Comparison of ENCODE assay signal across 8 cellular contexts in genomic region chr14:45253754-45254300, GRCh38. TPM values are rescaled to one million over a fixed set of nuclear protein-coding genes. Genes with fewer than 3 reads are reported as not detected.
DNase-seq lines count a peak whose midpoint lies in the region; ATAC-seq and TF ChIP-seq lines count a peak whose summit lies in the region.

No MANE protein-coding gene starts in this region.

- H3K9ac ChIP-seq in HCT116 (ENCODE audit: low read length), result peak overlapping the region; percentile 91
- H3K9ac ChIP-seq in rectal smooth muscle tissue (ENCODE audit: low read length), result peak overlapping the region; percentile 80

- no peak for TF ChIP-seq CTCF in 22Rv1 (IDR thresholded peaks at IDR 0.05)
- TF ChIP-seq CTCF in HCT116 (IDR thresholded peaks at IDR 0.05 in 2 of 3, conservative IDR thresholded peaks at IDR 0.05 in 1 of 3; ENCODE audit: borderline replicate concordance in 1 of 3, insufficient read depth in 1 of 3, low read depth in 2 of 3, low read length in 2 of 3), result no peak
- no peak for TF ChIP-seq CTCF in cardiac muscle cell (IDR thresholded peaks at IDR 0.05; ENCODE audit: low read depth, low read length)

- no peak for TF ChIP-seq RAD21 in HCT116 (IDR thresholded peaks at IDR 0.05; ENCODE audit: low read depth)

- peak overlapping the region; percentile 81 to 91 for H3K4me3 ChIP-seq in HCT116 (replicated peaks in 1 of 2; ENCODE audit: low read depth in 1 of 2, low read length in 2 of 2)
- peak overlapping the region; percentile 56 for H3K4me3 ChIP-seq in cardiac muscle cell
- H3K4me3 ChIP-seq in rectal smooth muscle tissue (ENCODE audit: low read length), result peak overlapping the region; percentile 93

- BruUV-seq in HCT116 (replicated peaks; lab: Mats Ljungman, UMichigan), result TSS peak; percentile 90

- H3K4me2 ChIP-seq in HCT116 (ENCODE audit: low read length), result peak overlapping the region; percentile 93

- peaks cover 4% of the 10 kb centered on the region for H3K36me3 Mint-ChIP-seq in activated T-helper 1 cell treated with anti-CD3 and anti-CD28 coated beads, Interleukin-12 subunit alpha, Interleukin-12 subunit beta, Interleukin-2, Interleukin-4 antibody, amounts not matched to agents 30 ng/mL and 10 ng/mL and 1 ng/mL, durations not matched to agents 14 hours and 24 hours and 36 hours (ENCODE audit: low read depth)

- H3K79me2 ChIP-seq in HCT116 (ENCODE audit: insufficient read depth, low read length), result peaks cover 6% of the 10 kb centered on the region; the same call in 1 of the 2 replicates

- peak overlapping the region; percentile 98 for H3K27ac Mint-ChIP-seq in activated T-helper 1 cell treated with anti-CD3 and anti-CD28 coated beads, Interleukin-12 subunit alpha, Interleukin-12 subunit beta, Interleukin-2, Interleukin-4 antibody, amounts not matched to agents 30 ng/mL and 10 ng/mL and 1 ng/mL, durations not matched to agents 14 hours and 24 hours and 36 hours

- CTCF ChIA-PET in HCT116 (lab: Charles Lee), result interaction anchor here (0.8 to 1.1 kb wide), 3 partner anchors 15 to 311 kb away, joined by 3 to 4 read pairs (median 3); no protein-coding TSS in a partner anchor

- H3K9me2 ChIP-seq in HCT116 (ENCODE audit: insufficient read depth), result no peaks in the 10 kb centered on the region

- H4K20me1 ChIP-seq in HCT116 (ENCODE audit: insufficient read depth), result no peaks in the 10 kb centered on the region

- POLR2A ChIA-PET in HCT116 (lab: Charles Lee), result interaction anchor here (1.1 kb wide), 1 partner anchor 15 kb away, joined by 4 read pairs; no protein-coding TSS in a partner anchor

- ATAC-seq in HCT116, result peak; percentile 30
- ATAC-seq in GM19035 (IDR thresholded peaks at IDR 0.05; ENCODE audit: unreplicated experiment), result no peak

- H3K27ac ChIP-seq in 22Rv1 (peak overlapping the region; percentile 97), HCT116 (ENCODE audit: low read depth, low read length) (peak overlapping the region; percentile 96), cardiac muscle cell (peak overlapping the region; percentile 26), rectal smooth muscle tissue (ENCODE audit: low read depth, low read length) (peak overlapping the region; percentile 98)

- H3K9me3 Mint-ChIP-seq in activated T-helper 1 cell treated with anti-CD3 and anti-CD28 coated beads, Interleukin-12 subunit alpha, Interleukin-12 subunit beta, Interleukin-2, Interleukin-4 antibody, amounts not matched to agents 30 ng/mL and 10 ng/mL and 1 ng/mL, durations not matched to agents 14 hours and 24 hours and 36 hours, result peaks cover 21% of the 10 kb centered on the region

- H3K9me3 ChIP-seq in HCT116 (ENCODE audit: control insufficient read depth in 1 of 2, insufficient read depth in 1 of 2, low read depth in 1 of 2, low read length in 2 of 2) (peaks cover 5 to 6% of the 10 kb centered on the region in 2 experiments; a peak in 1 of 4 replicates), cardiac muscle cell (ENCODE audit: low read depth) (no peaks in the 10 kb centered on the region)

- DNase-seq in HCT116 (ENCODE audit: low read depth, low spot score) (peak; percentile 8), cardiac muscle cell (ENCODE audit: low read depth in 1 of 2, low spot score in 1 of 2) (no peak), ureter (ENCODE audit: low spot score) (no peak), NCI-H187 (lab: John Stamatoyannopoulos, UW) (no peak)
- no peak for DNase-seq in activated T-helper 1 cell treated with anti-CD3 and anti-CD28 coated beads, Interleukin-12 subunit alpha, Interleukin-12 subunit beta, Interleukin-2, Interleukin-4 antibody, amounts not matched to agents 30 ng/mL and 10 ng/mL and 1 ng/mL, durations not matched to agents 14 hours and 24 hours and 36 hours (ENCODE audit: low spot score)

- H3K27me3 ChIP-seq in HCT116 (ENCODE audit: insufficient read depth, low read length) (no peaks in the 10 kb centered on the region), cardiac muscle cell (no peaks in the 10 kb centered on the region), rectal smooth muscle tissue (ENCODE audit: control insufficient read depth, insufficient read depth, low read length) (no peaks in the 10 kb centered on the region)

- TF ChIP-seq POLR2A in HCT116 (IDR thresholded peaks at IDR 0.05; ENCODE audit: borderline replicate concordance, extremely low read depth, insufficient read depth, insufficient read length), result no peak

- peak overlapping the region; percentile 94 for H3K4me3 Mint-ChIP-seq in activated T-helper 1 cell treated with anti-CD3 and anti-CD28 coated beads, Interleukin-12 subunit alpha, Interleukin-12 subunit beta, Interleukin-2, Interleukin-4 antibody, amounts not matched to agents 30 ng/mL and 10 ng/mL and 1 ng/mL, durations not matched to agents 14 hours and 24 hours and 36 hours

- no peak overlapping the region for H2AFZ ChIP-seq in HCT116 (ENCODE audit: low read depth, low read length, poor library complexity, severe bottlenecking)

- peaks cover 4% of the 10 kb centered on the region for H3K27me3 Mint-ChIP-seq in activated T-helper 1 cell treated with anti-CD3 and anti-CD28 coated beads, Interleukin-12 subunit alpha, Interleukin-12 subunit beta, Interleukin-2, Interleukin-4 antibody, amounts not matched to agents 30 ng/mL and 10 ng/mL and 1 ng/mL, durations not matched to agents 14 hours and 24 hours and 36 hours (ENCODE audit: insufficient read depth)

- H3K36me3 ChIP-seq in HCT116 (ENCODE audit: control insufficient read depth in 1 of 2, insufficient read depth in 2 of 2, low read length in 2 of 2) (no peaks in the 10 kb centered on the region), cardiac muscle cell (no peaks in the 10 kb centered on the region), rectal smooth muscle tissue (ENCODE audit: control insufficient read depth, insufficient read depth, low read length) (no peaks in the 10 kb centered on the region)

- H3K4me1 ChIP-seq in HCT116 (ENCODE audit: control insufficient read depth in 1 of 2, insufficient read depth in 2 of 2, low read length in 2 of 2), result peaks cover 13 to 22% of the 10 kb centered on the region in 2 experiments
- peaks cover 9% of the 10 kb centered on the region for H3K4me1 ChIP-seq in cardiac muscle cell (ENCODE audit: low read depth)
- H3K4me1 ChIP-seq in rectal smooth muscle tissue (ENCODE audit: control insufficient read depth, insufficient read depth, low read length), result peaks cover 5% of the 10 kb centered on the region

- intact Hi-C loops in HCT116 (cut with micrococcal nuclease), result loop anchor here (1.0 to 5.0 kb wide), 3 partner anchors 120 to 357 kb away; partner anchors contain the start of genes FKBP3, KLHL28 and TOGARAM1
- intact Hi-C loops in activated T-helper 1 cell treated with anti-CD3 and anti-CD28 coated beads, Interleukin-12 subunit alpha, Interleukin-12 subunit beta, Interleukin-2, Interleukin-4 antibody, amounts not matched to agents 30 ng/mL and 10 ng/mL and 1 ng/mL, durations not matched to agents 14 hours and 24 hours and 36 hours (cut with micrococcal nuclease), result loop anchor here (1.0 to 5.0 kb wide), 8 partner anchors 11 to 357 kb away; partner anchors contain the start of genes FKBP3, PRPF39 and TOGARAM1

- peaks cover 16% of the 10 kb centered on the region for H3K4me1 Mint-ChIP-seq in activated T-helper 1 cell treated with anti-CD3 and anti-CD28 coated beads, Interleukin-12 subunit alpha, Interleukin-12 subunit beta, Interleukin-2, Interleukin-4 antibody, amounts not matched to agents 30 ng/mL and 10 ng/mL and 1 ng/mL, durations not matched to agents 14 hours and 24 hours and 36 hours (ENCODE audit: low read depth)

- RAD21 ChIA-PET in HCT116 (lab: Charles Lee; ENCODE audit: low non-redundant PET in 1 of 2, low total read pairs in 2 of 2, uncharacterized antibody in 2 of 2, unreplicated experiment in 2 of 2), result no interaction called here

TF ChIP-seq in HCT116, 20 proteins besides CTCF, POLR2A, EP300 and RAD21:
- TF ChIP-seq JUND (IDR thresholded peaks at IDR 0.05), result peak; percentile 4; the same call in 1 of the 2 replicates
- peak; percentile 90 for TF ChIP-seq ZFX (IDR thresholded peaks at IDR 0.05)
- peak; percentile 51 for TF ChIP-seq CEBPB (IDR thresholded peaks at IDR 0.05; ENCODE audit: low read depth)
- no peak for TF ChIP-seq EZH2 (IDR thresholded peaks at IDR 0.05)

RNA-seq across cellular contexts. Expression of gene MIS18BP1, which starts 0.8 kb away (rescaled TPM):
- total RNA-seq in HCT116 (2021; ENCODE audit: unreplicated experiment), result 37.9 TPM
- 9.8 and 12.8 TPM in 2 replicates for polyA plus RNA-seq in HCT116 (2012)
- total RNA-seq in activated T-helper 1 cell treated with anti-CD3 and anti-CD28 coated beads, Interleukin-12 subunit alpha, Interleukin-12 subunit beta, Interleukin-2, Interleukin-4 antibody, amounts not matched to agents 30 ng/mL and 10 ng/mL and 1 ng/mL, durations not matched to agents 14 hours and 24 hours and 36 hours, result 66.4 and 66.6 TPM in 2 replicates
- 6.2 and 34.8 TPM in 2 replicates for total RNA-seq in cardiac muscle cell
- 11.8 and 42.2 TPM in 2 replicates for polyA plus RNA-seq in cardiac muscle cell
- total RNA-seq in ureter, result 26.1 TPM

Comparison
In these comparisons a context has a peak if more than half of its experiments do, and no peak if none do; other contexts are left out.
1. H3K27ac ChIP-seq: peak in every context shown above with its lines; median percentile 98 in rectal smooth muscle tissue; 97 in 22Rv1; 96 in HCT116; 26 in cardiac muscle cell.